Comparison of ENCODE assay signal across 14 cellular contexts in the genomic region with DNA sequence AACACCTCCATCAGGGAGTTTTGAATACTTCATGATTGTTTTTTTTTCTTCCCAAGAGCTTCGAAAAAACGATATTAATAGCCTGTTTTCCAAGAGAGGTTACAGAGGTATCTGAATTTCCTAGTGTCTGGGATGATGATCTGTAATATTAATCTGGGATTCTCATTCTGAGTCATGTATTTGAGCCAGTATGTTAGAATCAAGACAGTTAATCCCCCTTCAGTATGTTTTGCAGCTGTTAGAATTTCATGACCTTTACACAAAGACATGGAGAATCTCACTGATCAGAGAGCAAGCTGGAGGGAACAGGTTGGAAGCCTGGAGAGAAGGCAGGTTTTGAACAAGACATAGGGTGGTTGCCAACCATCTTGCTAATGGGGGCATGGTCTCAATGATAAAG.
"Had no signal": no experiment of that assay in that cellular context is flagged by ENCODE, and none has a peak within 500 bp of the region (broad histone marks: within the 10 kb centered on the region; RNA-seq: fewer than 3 reads in every experiment).

No MANE protein-coding gene starts in this region.

- H3K4me3 Mint-ChIP-seq: activated naive CD8-positive, alpha-beta T cell treated with anti-CD3 and anti-CD28 coated beads, Interleukin-2, amount 50 U/mL, for 24 hours; endodermal cell; stimulated activated memory B cell treated with anti-CD40 and anti-IgM and Interleukin-4, amounts not matched to agents 10 μg/mL and 1 μg/mL and 100 μg/mL, for 72 hours had no signal

- H3K4me1 Mint-ChIP-seq: activated naive CD8-positive, alpha-beta T cell treated with anti-CD3 and anti-CD28 coated beads, Interleukin-2, amount 50 U/mL, for 24 hours; stimulated activated memory B cell treated with anti-CD40 and anti-IgM and Interleukin-4, amounts not matched to agents 10 μg/mL and 1 μg/mL and 100 μg/mL, for 72 hours had no signal

- H3K4me3 ChIP-seq: dorsolateral prefrontal cortex, ovary, tibial nerve, uterus had no signal

- H3K27ac Mint-ChIP-seq: activated naive CD8-positive, alpha-beta T cell treated with anti-CD3 and anti-CD28 coated beads, Interleukin-2, amount 50 U/mL, for 24 hours; endodermal cell; stimulated activated memory B cell treated with anti-CD40 and anti-IgM and Interleukin-4, amounts not matched to agents 10 μg/mL and 1 μg/mL and 100 μg/mL, for 72 hours had no signal

- H3K27me3 Mint-ChIP-seq: activated naive CD8-positive, alpha-beta T cell treated with anti-CD3 and anti-CD28 coated beads, Interleukin-2, amount 50 U/mL, for 24 hours had no signal

- H3K9me3 Mint-ChIP-seq: activated naive CD8-positive, alpha-beta T cell treated with anti-CD3 and anti-CD28 coated beads, Interleukin-2, amount 50 U/mL, for 24 hours; endodermal cell; stimulated activated memory B cell treated with anti-CD40 and anti-IgM and Interleukin-4, amounts not matched to agents 10 μg/mL and 1 μg/mL and 100 μg/mL, for 72 hours had no signal

- DNase-seq: activated CD4-positive, CD25-positive, alpha-beta regulatory T cell treated with anti-CD3 and anti-CD28 coated beads, Interleukin-2, amount 50 U/mL, for 72 hours; activated naive CD4-positive, alpha-beta T cell; activated naive CD8-positive, alpha-beta T cell treated with anti-CD3 and anti-CD28 coated beads, Interleukin-2, amount 50 U/mL, for 24 hours; endodermal cell; mesendoderm; ovary; stimulated activated CD4-positive, alpha-beta T cell treated with anti-CD3 and anti-CD28 coated beads, Interleukin-2, amount 100 ng/mL, for 48 hours; T-helper 1 cell; T1000 had no signal

- H3K27ac ChIP-seq: ovary, tibial nerve, uterus had no signal

- ATAC-seq: activated naive CD8-positive, alpha-beta T cell treated with anti-CD3 and anti-CD28 coated beads, Interleukin-2, amount 50 U/mL, for 24 hours; sciatic nerve; stimulated activated memory B cell treated with anti-CD40 and anti-IgM and Interleukin-4, amounts not matched to agents 10 μg/mL and 1 μg/mL and 100 μg/mL, for 72 hours had no signal

- H3K9me3 ChIP-seq: ovary, tibial nerve, uterus had no signal

- H3K4me1 ChIP-seq: tibial nerve, uterus had no signal

- H3K36me3 ChIP-seq: ovary, tibial nerve, uterus had no signal

- H3K36me3 Mint-ChIP-seq: stimulated activated memory B cell treated with anti-CD40 and anti-IgM and Interleukin-4, amounts not matched to agents 10 μg/mL and 1 μg/mL and 100 μg/mL, for 72 hours had no signal

- H3K27me3 ChIP-seq: dorsolateral prefrontal cortex, ovary, tibial nerve, uterus had no signal
